In genomic region chr12:57852620-57853509, GRCh38 we compare ENCODE assay signal across 2 cellular contexts.
A peak's percentile ranks its signal among the peaks of the same experiment; 100 is the strongest.
TF ChIP-seq lines count a peak whose summit lies in the region.

No MANE protein-coding gene starts in this region.

TF ChIP-seq in GM23338, 12 proteins besides CTCF, POLR2A, EP300 and RAD21:
- TF ChIP-seq ZNF462 (CRISPR knock-in tag; IDR thresholded peaks at IDR 0.05) (no peak), POLR2AphosphoS5 (IDR thresholded peaks at IDR 0.05; ENCODE audit: low read depth) (peak; percentile 42)
TF ChIP-seq in GM23338: peak in this region for 1.

TF ChIP-seq in K562, 482 proteins besides CTCF, POLR2A, EP300 and RAD21 (continued from another document):
- TF ChIP-seq VEZF1 (CRISPR knock-in tag; IDR thresholded peaks at IDR 0.05) = peak; percentile 20; the same call in 1 of the 2 replicates
- no peak for TF ChIP-seq E2F6 (IDR thresholded peaks at IDR 0.05; ENCODE audit: borderline replicate concordance in 1 of 2, extremely low read depth in 1 of 2, insufficient read depth in 1 of 2, insufficient read length in 1 of 2, low read depth in 1 of 2, low read length in 1 of 2, poor library complexity in 1 of 2, severe bottlenecking in 1 of 2)
- TF ChIP-seq BACH1 (tag; IDR thresholded peaks at IDR 0.05) = no peak
- TF ChIP-seq DEAF1 (CRISPR knock-in tag; IDR thresholded peaks at IDR 0.05) = no peak
- no peak for TF ChIP-seq SRSF3 (IDR thresholded peaks at IDR 0.05; ENCODE audit: insufficient read depth, low read length)
- no peak for TF ChIP-seq SMARCC2 (IDR thresholded peaks at IDR 0.05; ENCODE audit: low read depth)
- TF ChIP-seq USF2 (CRISPR knock-in tag; IDR thresholded peaks at IDR 0.05) = peak; percentile 73
- TF ChIP-seq ETS1 (conservative IDR thresholded peaks at IDR 0.05; ENCODE audit: control insufficient read depth, low read depth, low read length) = no peak
- no peak for TF ChIP-seq MAFG (tag; conservative IDR thresholded peaks at IDR 0.05)
- TF ChIP-seq NR2C1 (IDR thresholded peaks at IDR 0.05) = no peak
- TF ChIP-seq NR2C1 (tag; IDR thresholded peaks at IDR 0.05) = no peak
- no peak for TF ChIP-seq SOX6 (IDR thresholded peaks at IDR 0.05)
- no peak for TF ChIP-seq CBFB (CRISPR knock-in tag; IDR thresholded peaks at IDR 0.05)
- TF ChIP-seq CSDE1 (IDR thresholded peaks at IDR 0.05) = no peak
- no peak for TF ChIP-seq MXD1 (CRISPR knock-in tag; IDR thresholded peaks at IDR 0.05; ENCODE audit: borderline replicate concordance, poor library complexity, severe bottlenecking)
- TF ChIP-seq USF1 (CRISPR knock-in tag; IDR thresholded peaks at IDR 0.05) = peak; percentile 60
- peak; percentile 43; the same call in 1 of the 2 replicates for TF ChIP-seq RAD51 (IDR thresholded peaks at IDR 0.05; ENCODE audit: borderline replicate concordance, low read depth)
- TF ChIP-seq CTCFL (IDR thresholded peaks at IDR 0.05; ENCODE audit: borderline replicate concordance, insufficient read depth, low read depth, low read length, poor library complexity, severe bottlenecking) = peak; percentile 3
- no peak for TF ChIP-seq NCOA6 (IDR thresholded peaks at IDR 0.05)
